ENCODE assay signal across 8 cellular contexts in genomic region chr7:136405931-136406777, GRCh38.
DNase-seq lines count a peak whose midpoint lies in the region; FAIRE-seq and TF ChIP-seq lines count a peak whose summit lies in the region.

No MANE protein-coding gene starts in this region.

- POLR2A ChIA-PET in H1 (lab: Charles Lee; ENCODE audit: partially characterized antibody) = no interaction called here

- H4K5ac ChIP-seq in H1 (ENCODE audit: insufficient read length, low read depth, low read length) = peak overlapping the region; percentile 19

- WGBS in H1 (ENCODE audit: extremely low coverage in 1 of 2, insufficient coverage in 1 of 2, insufficient read length in 1 of 2, insufficient replicate concordance in 2 of 2, low coverage in 1 of 2, low lambda C conversion rate in 2 of 2, missing lambda C conversion rate in 1 of 2), 2 experiments = 30% methylated on average over 17 of the region's 17 CpGs; no CpG with 5 or more reads in 1 of the 2 experiments

- peak overlapping the region; percentile 100 for H2AFZ ChIP-seq in H1 (ENCODE audit: low read length)

- H3K14ac ChIP-seq in H1 (ENCODE audit: insufficient read length) = no peak overlapping the region

- H3K36me3 ChIP-seq in H1 (ENCODE audit: control insufficient read depth in 2 of 4, insufficient read depth in 4 of 4, low read length in 3 of 4) (no peaks in the 10 kb centered on the region), tibial artery (no peaks in the 10 kb centered on the region)

- no peak overlapping the region for H2BK120ac ChIP-seq in H1 (replicated peaks; ENCODE audit: low read depth, low read length)

- H3K23ac ChIP-seq in H1 (ENCODE audit: insufficient read length) = no peak overlapping the region

- no peak overlapping the region; the same call in 1 of the 2 replicates for H3K4me3 ChIP-seq in AG09309 (ENCODE audit: control insufficient read depth, low read depth, low read length)
- no peak overlapping the region for H3K4me3 ChIP-seq in HFF-Myc (replicated peaks; ENCODE audit: low read depth, low read length)
- peak overlapping the region in 2 of 4 experiments; percentile 25 to 48; a peak in 2 of 8 replicates for H3K4me3 ChIP-seq in H1 (ENCODE audit: extremely low read depth in 1 of 4, insufficient read depth in 2 of 4, low read depth in 3 of 4, low read length in 4 of 4)
- no peak overlapping the region for H3K4me3 ChIP-seq in tibial artery

- H2BK20ac ChIP-seq in H1 (ENCODE audit: low read length) = no peak overlapping the region

- H4K91ac ChIP-seq in H1 (replicated peaks; ENCODE audit: insufficient read length, low read length) = no peak overlapping the region

- no peak overlapping the region for H3K56ac ChIP-seq in H1 (replicated peaks; ENCODE audit: insufficient read length, low read depth, low read length)

- no peaks in the 10 kb centered on the region for H3K23me2 ChIP-seq in H1 (ENCODE audit: low read depth, low read length)

- no peaks in the 10 kb centered on the region for H3K79me2 ChIP-seq in H1 (ENCODE audit: control insufficient read depth in 1 of 2, insufficient read depth in 2 of 2, low read length in 2 of 2)

- H3K27me3 ChIP-seq in H1 (replicated peaks in 1 of 4; ENCODE audit: control insufficient read depth in 3 of 4, extremely low read depth in 1 of 4, insufficient read depth in 3 of 4, low read length in 3 of 4) (peaks cover 0 to 3% (median 0%) of the 10 kb centered on the region in 4 experiments; a peak in 2 of 7 replicates), tibial artery (no peaks in the 10 kb centered on the region)

- no peak overlapping the region for H2BK5ac ChIP-seq in H1 (ENCODE audit: low read depth, low read length)

- peak overlapping the region in 1 of 4 experiments; percentile 80; a peak in 1 of 7 replicates for H3K9ac ChIP-seq in H1 (replicated peaks in 1 of 4; ENCODE audit: extremely low read depth in 1 of 4, low read depth in 3 of 4, low read length in 3 of 4)

- peaks cover 0 to 3% (median 0%) of the 10 kb centered on the region in 4 experiments; a peak in 2 of 7 replicates for H3K4me1 ChIP-seq in H1 (replicated peaks in 1 of 4; ENCODE audit: control insufficient read depth in 3 of 4, insufficient read depth in 4 of 4, low read length in 3 of 4)
- no peaks in the 10 kb centered on the region for H3K4me1 ChIP-seq in tibial artery

- DNase-seq in AG09309 (ENCODE audit: low read depth) (peak; percentile 32), HFF-Myc (ENCODE audit: extremely low read depth, low read depth) (peak; percentile 31), LoVo (ENCODE audit: low spot score) (peak; percentile 71), SHP77 (lab: John Stamatoyannopoulos, UW) (peak; percentile 56 to 57), H1 (ENCODE audit: low read depth in 1 of 2, low spot score in 2 of 2) (peak in 1 of 2 experiments; percentile 51), lung microvascular endothelial cell (ENCODE audit: low read depth in 2 of 2) (peak; percentile 61 to 70), tibial artery (no peak)

- peak; percentile 69 to 85 for TF ChIP-seq RAD21 in H1 (IDR thresholded peaks at IDR 0.05 in 1 of 2, conservative IDR thresholded peaks at IDR 0.05 in 1 of 2; ENCODE audit: low read depth in 2 of 2, low read length in 2 of 2)

- FAIRE-seq in H1 (lab: Jason Lieb, UNC) = peak; percentile 88

- no peaks in the 10 kb centered on the region for H4K20me1 ChIP-seq in H1 (replicated peaks in 1 of 2; ENCODE audit: control insufficient read depth in 1 of 2, insufficient read depth in 2 of 2, low read length in 2 of 2)

- no peak overlapping the region for H2BK12ac ChIP-seq in H1 (ENCODE audit: low read depth, low read length)

- H3K9me3 ChIP-seq in H1 (ENCODE audit: insufficient read depth in 2 of 2, low read depth in 1 of 2, low read length in 1 of 2) = no peaks in the 10 kb centered on the region
- no peaks in the 10 kb centered on the region for H3K9me3 ChIP-seq in tibial artery

- peak overlapping the region; percentile 6; the same call in 1 of the 2 replicates for H3K18ac ChIP-seq in H1 (ENCODE audit: extremely low read depth, low read length)

- peak overlapping the region; percentile 63 to 82 for H3K4me2 ChIP-seq in H1 (ENCODE audit: insufficient read depth in 1 of 2, low read depth in 2 of 2, low read length in 2 of 2)

- H3K79me1 ChIP-seq in H1 (ENCODE audit: low read depth, low read length) = no peaks in the 10 kb centered on the region

- no peak overlapping the region for H2BK15ac ChIP-seq in H1 (ENCODE audit: low read length)

- TF ChIP-seq CTCF in AG09309 (IDR thresholded peaks at IDR 0.05; ENCODE audit: control insufficient read depth, insufficient read depth, low read depth, low read length, missing control alignments) (peak; percentile 77), GM12872 (IDR thresholded peaks at IDR 0.05; ENCODE audit: insufficient read depth, low read depth, low read length) (peak; percentile 85), HFF-Myc (IDR thresholded peaks at IDR 0.05; ENCODE audit: low read depth, low read length, missing control alignments) (peak; percentile 72), H1 (IDR thresholded peaks at IDR 0.05; ENCODE audit: control extremely low read depth in 1 of 3, insufficient read depth in 1 of 3, low read depth in 1 of 3, low read length in 3 of 3) (peak; percentile 8 to 84 (median 60)), tibial artery (IDR thresholded peaks at IDR 0.05) (peak; percentile 43 to 67)

- no peak for TF ChIP-seq POLR2A in H1 (IDR thresholded peaks at IDR 0.05; ENCODE audit: control extremely low read depth in 1 of 2, low read depth in 2 of 2, low read length in 2 of 2)

- H2AK5ac ChIP-seq in H1 (ENCODE audit: low read depth, low read length) = no peak overlapping the region

- TF ChIP-seq EP300 in H1 (IDR thresholded peaks at IDR 0.05; ENCODE audit: borderline replicate concordance in 1 of 2, low read depth in 2 of 2, low read length in 2 of 2) = no peak

- no peak overlapping the region for H4K8ac ChIP-seq in H1 (ENCODE audit: extremely low read depth, insufficient read depth, low read length)

- intact Hi-C loops in tibial artery (cut with DNase I; ENCODE audit: low total_unique reads) = no loop called here

- H3K27ac ChIP-seq in H1 (ENCODE audit: low read depth, low read length) (no peak overlapping the region), tibial artery (no peak overlapping the region)

- CTCF ChIA-PET in H1 (lab: Charles Lee; ENCODE audit: partially characterized antibody) = interaction anchor here (0.6 to 1.8 kb wide), 24 partner anchors 9 to 704 kb away, joined by 3 to 8 read pairs (median 3); no protein-coding TSS in a partner anchor

- H3K4ac ChIP-seq in H1 (replicated peaks; ENCODE audit: insufficient read length, low read depth, low read length) = no peak overlapping the region

TF ChIP-seq in H1, 55 proteins besides CTCF, POLR2A, EP300 and RAD21:
- no peak for TF ChIP-seq CTBP2 (IDR thresholded peaks at IDR 0.05; ENCODE audit: borderline replicate concordance, insufficient read depth, insufficient read length, low read length)
- TF ChIP-seq YY1 (IDR thresholded peaks at IDR 0.05; ENCODE audit: low read depth, low read length) = 0 out of 2 replicates have a peak, but pooled peaks have one; percentile 36
- TF ChIP-seq TEAD4 (IDR thresholded peaks at IDR 0.05; ENCODE audit: low read depth, low read length) = peak; percentile 40; the same call in 1 of the 2 replicates

Comparison
In these comparisons a context has a peak if more than half of its experiments do, and no peak if none do; other contexts are left out.
1. DNase-seq: peak in AG09309 (single experiment), HFF-Myc (single experiment), LoVo (single experiment), SHP77 (2 of 2) and lung microvascular endothelial cell (2 of 2); none in tibial artery (0 of 2).
2. Peak in every context shown above with its lines, with median percentiles within 50 percentile points of each other: CTCF ChIP-seq.